Comparison of ENCODE assay signal across 14 cellular contexts in the genomic region with DNA sequence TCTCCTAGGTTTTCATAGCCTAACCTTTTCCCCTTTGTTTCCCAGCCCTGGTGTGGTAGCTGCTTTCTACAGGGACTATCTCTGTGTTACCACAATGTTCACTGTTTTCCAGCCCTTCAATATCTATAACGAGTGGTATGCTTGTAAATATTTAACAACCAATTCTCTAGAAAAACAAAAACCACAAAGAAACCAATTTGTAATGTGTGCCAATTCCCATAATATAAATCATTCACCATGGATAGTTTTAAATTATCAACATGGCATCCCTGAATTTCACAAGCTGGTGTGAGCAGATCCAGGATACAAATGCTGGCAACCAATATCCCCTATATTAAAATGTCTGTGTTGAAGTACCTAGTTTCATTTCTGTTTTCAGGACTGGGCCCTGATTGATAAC.
DNase-seq lines count a peak whose midpoint lies in the region; ATAC-seq, FAIRE-seq and TF ChIP-seq lines count a peak whose summit lies in the region.
"Had no signal": no experiment of that assay in that cellular context is flagged by ENCODE, and none has a peak within 500 bp of the region (broad histone marks: within the 10 kb centered on the region; RNA-seq: fewer than 3 reads in every experiment).

No MANE protein-coding gene starts in this region.

- peak overlapping the region; percentile 34; the same call in 2 of the 3 replicates for H3K4me2 ChIP-seq in A549
- H3K4me2 ChIP-seq: BLaER1 had no signal

- H3K27ac Mint-ChIP-seq in T-cell (peak overlapping the region; percentile 36 to 88), memory B cell (peak overlapping the region; percentile 64), WTC11 (no peak overlapping the region)

- FAIRE-seq in A549 (lab: Jason Lieb, UNC): no peak
- FAIRE-seq in GM12891 (lab: Jason Lieb, UNC): no peak

- POLR2A ChIA-PET in A549 (lab: Yijun Ruan, JAX) (no interaction called here), T-cell (lab: Charles Lee) (no interaction called here), WTC11 (lab: Charles Lee) (no interaction called here)

- H3K27ac ChIP-seq in A549: peak overlapping the region; percentile 18 to 96; a peak in 5 of 6 replicates
- H3K27ac ChIP-seq: BLaER1 had no signal

- 56% methylated on average over 1 of the region's 1 CpG for WGBS in A549 (ENCODE audit: missing lambda C conversion rate)

- peak overlapping the region in 1 of 3 donors; percentile 6 for H3K4me3 Mint-ChIP-seq in T-cell
- H3K4me3 Mint-ChIP-seq in memory B cell: no peak overlapping the region
- H3K4me3 Mint-ChIP-seq in WTC11: no peak overlapping the region

- ATAC-seq in A549 (no peak), T-cell (replicated peaks in 1 of 4) (no peak), memory B cell (ENCODE audit: low read depth) (peak; percentile 23), GM21529 (IDR thresholded peaks at IDR 0.05; ENCODE audit: unreplicated experiment) (no peak), WTC11 (no peak)

- H3K36me3 Mint-ChIP-seq in T-cell (no peaks in the 10 kb centered on the region), memory B cell (no peaks in the 10 kb centered on the region), WTC11 (no peaks in the 10 kb centered on the region)

- H3K9me3 Mint-ChIP-seq in T-cell: no peaks in the 10 kb centered on the region
- no peaks in the 10 kb centered on the region for H3K9me3 Mint-ChIP-seq in memory B cell
- no peaks in the 10 kb centered on the region for H3K9me3 Mint-ChIP-seq in WTC11

- H3K9me3 ChIP-seq in A549: no peaks in the 10 kb centered on the region
- H3K9me3 ChIP-seq: BLaER1, mucosa of descending colon had no signal

- H3K4me1 Mint-ChIP-seq in T-cell: peaks cover 17 to 29% (median 28%) of the 10 kb centered on the region in 3 donors
- peaks cover 19% of the 10 kb centered on the region for H3K4me1 Mint-ChIP-seq in memory B cell
- peaks cover 10% of the 10 kb centered on the region for H3K4me1 Mint-ChIP-seq in WTC11

- CTCF ChIA-PET in A549 (lab: Yijun Ruan, JAX) (interaction anchor here (0.8 to 1.9 kb wide), 6 partner anchors 11 to 357 kb away, joined by 3 to 12 read pairs (median 4); no protein-coding TSS in a partner anchor), T-cell (lab: Charles Lee) (interaction anchor here (0.5 to 1.2 kb wide), 3 partner anchors 10 to 309 kb away, joined by 3 to 4 read pairs (median 3); no protein-coding TSS in a partner anchor), WTC11 (lab: Charles Lee) (no interaction called here)

- TF ChIP-seq POLR2A in A549 (IDR thresholded peaks at IDR 0.05; ENCODE audit: low read length): no peak
- no peak for TF ChIP-seq POLR2A in GM12891 (IDR thresholded peaks at IDR 0.05; ENCODE audit: low read depth, low read length)

- H3K4me3 ChIP-seq in A549: no peak overlapping the region
- H3K4me3 ChIP-seq: BLaER1, HAP-1, mucosa of descending colon, skin epidermis had no signal

- intact Hi-C loops in head of caudate nucleus (cut with DNase I): no loop called here

- DNase-seq in A549 (ENCODE audit: low read depth in 1 of 2, low spot score in 1 of 2) (no peak), GM12891 (ENCODE audit: insufficient read length, low spot score) (no peak), T-cell (no peak), memory B cell (ENCODE audit: low spot score in 2 of 2) (no peak), Ammon's horn (ENCODE audit: low spot score) (no peak), head of caudate nucleus (no peak), WTC11 (ENCODE audit: low spot score) (no peak)
- DNase-seq: cerebellar nuclear complex, KBM-7 had no signal

- no peaks in the 10 kb centered on the region for H3K27me3 Mint-ChIP-seq in T-cell
- H3K27me3 Mint-ChIP-seq in memory B cell: no peaks in the 10 kb centered on the region
- no peaks in the 10 kb centered on the region for H3K27me3 Mint-ChIP-seq in WTC11 (ENCODE audit: low read depth)

- H3K4me1 ChIP-seq in A549: peaks cover 45% of the 10 kb centered on the region

- no peak for TF ChIP-seq CTCF in A549 (IDR thresholded peaks at IDR 0.05)
- TF ChIP-seq CTCF in WTC11 (IDR thresholded peaks at IDR 0.05): no peak

- no peak for TF ChIP-seq RAD21 in A549 (conservative IDR thresholded peaks at IDR 0.05 in 1 of 2, IDR thresholded peaks at IDR 0.05 in 1 of 2)

- TF ChIP-seq EP300 in A549 (IDR thresholded peaks at IDR 0.05): no peak

TF ChIP-seq in A549, 52 proteins besides CTCF, POLR2A, EP300 and RAD21 (continues in another document):
- TF ChIP-seq CEBPB (IDR thresholded peaks at IDR 0.05) (no peak), KDM1A (IDR thresholded peaks at IDR 0.05; ENCODE audit: low read depth) (no peak), SMC3 (IDR thresholded peaks at IDR 0.05) (no peak), NR3C1 (IDR thresholded peaks at IDR 0.05) (no peak), TP53 (CRISPR knock-in tag; IDR thresholded peaks at IDR 0.05) (no peak)
- TF ChIP-seq, protein P1, sequence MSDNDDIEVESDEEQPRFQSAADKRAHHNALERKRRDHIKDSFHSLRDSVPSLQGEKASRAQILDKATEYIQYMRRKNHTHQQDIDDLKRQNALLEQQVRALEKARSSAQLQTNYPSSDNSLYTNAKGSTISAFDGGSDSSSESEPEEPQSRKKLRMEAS (IDR thresholded peaks at IDR 0.05): no peak
- TF ChIP-seq, protein P2, sequence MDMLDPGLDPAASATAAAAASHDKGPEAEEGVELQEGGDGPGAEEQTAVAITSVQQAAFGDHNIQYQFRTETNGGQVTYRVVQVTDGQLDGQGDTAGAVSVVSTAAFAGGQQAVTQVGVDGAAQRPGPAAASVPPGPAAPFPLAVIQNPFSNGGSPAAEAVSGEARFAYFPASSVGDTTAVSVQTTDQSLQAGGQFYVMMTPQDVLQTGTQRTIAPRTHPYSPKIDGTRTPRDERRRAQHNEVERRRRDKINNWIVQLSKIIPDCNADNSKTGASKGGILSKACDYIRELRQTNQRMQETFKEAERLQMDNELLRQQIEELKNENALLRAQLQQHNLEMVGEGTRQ (IDR thresholded peaks at IDR 0.05): no peak
- TF ChIP-seq, protein P3, sequence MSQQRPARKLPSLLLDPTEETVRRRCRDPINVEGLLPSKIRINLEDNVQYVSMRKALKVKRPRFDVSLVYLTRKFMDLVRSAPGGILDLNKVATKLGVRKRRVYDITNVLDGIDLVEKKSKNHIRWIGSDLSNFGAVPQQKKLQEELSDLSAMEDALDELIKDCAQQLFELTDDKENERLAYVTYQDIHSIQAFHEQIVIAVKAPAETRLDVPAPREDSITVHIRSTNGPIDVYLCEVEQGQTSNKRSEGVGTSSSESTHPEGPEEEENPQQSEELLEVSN (IDR thresholded peaks at IDR 0.05; ENCODE audit: borderline replicate concordance, low read depth): no peak

TF ChIP-seq in GM12891, 5 proteins besides CTCF, POLR2A, EP300 and RAD21:
- TF ChIP-seq SPI1 (IDR thresholded peaks at IDR 0.05; ENCODE audit: low read depth, low read length) (peak; percentile 45; the same call in 1 of the 2 replicates), PAX5 (IDR thresholded peaks at IDR 0.05; ENCODE audit: insufficient read depth, low read length, severe bottlenecking) (no peak)
TF ChIP-seq in GM12891: peak in this region for 1.

TF ChIP-seq in WTC11, 78 proteins besides CTCF, POLR2A, EP300 and RAD21 (continues in another document):
- TF ChIP-seq, protein P4, sequence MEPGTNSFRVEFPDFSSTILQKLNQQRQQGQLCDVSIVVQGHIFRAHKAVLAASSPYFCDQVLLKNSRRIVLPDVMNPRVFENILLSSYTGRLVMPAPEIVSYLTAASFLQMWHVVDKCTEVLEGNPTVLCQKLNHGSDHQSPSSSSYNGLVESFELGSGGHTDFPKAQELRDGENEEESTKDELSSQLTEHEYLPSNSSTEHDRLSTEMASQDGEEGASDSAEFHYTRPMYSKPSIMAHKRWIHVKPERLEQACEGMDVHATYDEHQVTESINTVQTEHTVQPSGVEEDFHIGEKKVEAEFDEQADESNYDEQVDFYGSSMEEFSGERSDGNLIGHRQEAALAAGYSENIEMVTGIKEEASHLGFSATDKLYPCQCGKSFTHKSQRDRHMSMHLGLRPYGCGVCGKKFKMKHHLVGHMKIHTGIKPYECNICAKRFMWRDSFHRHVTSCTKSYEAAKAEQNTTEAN (CRISPR knock-in tag; IDR thresholded peaks at IDR 0.05): no peak
- TF ChIP-seq, protein P5, sequence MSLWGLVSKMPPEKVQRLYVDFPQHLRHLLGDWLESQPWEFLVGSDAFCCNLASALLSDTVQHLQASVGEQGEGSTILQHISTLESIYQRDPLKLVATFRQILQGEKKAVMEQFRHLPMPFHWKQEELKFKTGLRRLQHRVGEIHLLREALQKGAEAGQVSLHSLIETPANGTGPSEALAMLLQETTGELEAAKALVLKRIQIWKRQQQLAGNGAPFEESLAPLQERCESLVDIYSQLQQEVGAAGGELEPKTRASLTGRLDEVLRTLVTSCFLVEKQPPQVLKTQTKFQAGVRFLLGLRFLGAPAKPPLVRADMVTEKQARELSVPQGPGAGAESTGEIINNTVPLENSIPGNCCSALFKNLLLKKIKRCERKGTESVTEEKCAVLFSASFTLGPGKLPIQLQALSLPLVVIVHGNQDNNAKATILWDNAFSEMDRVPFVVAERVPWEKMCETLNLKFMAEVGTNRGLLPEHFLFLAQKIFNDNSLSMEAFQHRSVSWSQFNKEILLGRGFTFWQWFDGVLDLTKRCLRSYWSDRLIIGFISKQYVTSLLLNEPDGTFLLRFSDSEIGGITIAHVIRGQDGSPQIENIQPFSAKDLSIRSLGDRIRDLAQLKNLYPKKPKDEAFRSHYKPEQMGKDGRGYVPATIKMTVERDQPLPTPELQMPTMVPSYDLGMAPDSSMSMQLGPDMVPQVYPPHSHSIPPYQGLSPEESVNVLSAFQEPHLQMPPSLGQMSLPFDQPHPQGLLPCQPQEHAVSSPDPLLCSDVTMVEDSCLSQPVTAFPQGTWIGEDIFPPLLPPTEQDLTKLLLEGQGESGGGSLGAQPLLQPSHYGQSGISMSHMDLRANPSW (CRISPR knock-in tag; conservative IDR thresholded peaks at IDR 0.05; ENCODE audit: low read depth): no peak
- TF ChIP-seq GABPB1 (CRISPR knock-in tag; IDR thresholded peaks at IDR 0.05) (no peak), SP1 (CRISPR knock-in tag; conservative IDR thresholded peaks at IDR 0.05) (no peak)
- TF ChIP-seq, protein P6, sequence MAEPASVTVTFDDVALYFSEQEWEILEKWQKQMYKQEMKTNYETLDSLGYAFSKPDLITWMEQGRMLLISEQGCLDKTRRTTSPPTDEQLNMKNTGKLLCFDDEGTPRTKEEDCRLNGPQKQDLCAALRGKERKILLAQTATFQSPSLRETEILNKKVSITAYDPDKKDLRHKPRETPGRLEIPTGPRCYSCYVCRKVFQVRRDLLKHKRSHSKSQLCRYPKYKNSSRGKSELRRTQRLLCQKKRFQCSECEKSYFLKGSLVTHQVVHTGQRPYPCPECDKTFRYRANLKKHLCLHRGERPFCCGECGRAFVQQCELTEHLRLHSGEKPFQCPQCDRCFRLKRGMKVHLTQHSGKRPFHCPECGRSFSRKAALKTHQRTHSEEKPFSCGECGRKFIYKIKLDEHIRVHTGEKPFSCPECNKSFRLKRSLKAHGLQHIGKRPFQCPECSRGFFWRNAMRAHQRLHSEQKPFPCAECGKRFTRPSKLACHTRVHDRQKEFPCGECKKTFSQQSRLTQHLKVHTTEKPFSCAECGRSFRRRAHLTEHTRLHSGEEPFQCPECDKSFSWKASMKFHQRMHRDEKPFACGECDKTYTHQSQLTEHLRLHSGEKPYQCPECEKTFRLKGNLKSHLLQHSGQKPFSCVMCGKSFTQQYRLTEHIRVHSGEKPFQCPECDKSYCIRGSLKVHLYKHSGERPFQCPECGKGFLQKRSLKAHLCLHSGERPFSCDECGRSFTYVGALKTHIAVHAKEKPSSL (CRISPR knock-in tag; conservative IDR thresholded peaks at IDR 0.05): no peak
